Comparison of ENCODE assay signal across 10 cellular contexts in genomic region chr16:89993971-89994370, GRCh38. TPM values are rescaled to one million over a fixed set of nuclear protein-coding genes. Genes with fewer than 3 reads are reported as not detected.
DNase-seq lines count a peak whose midpoint lies in the region; ATAC-seq, FAIRE-seq and TF ChIP-seq lines count a peak whose summit lies in the region.
"Had no signal": no experiment of that assay in that cellular context is flagged by ENCODE, and none has a peak within 500 bp of the region (broad histone marks: within the 10 kb centered on the region; RNA-seq: fewer than 3 reads in every experiment).

No MANE protein-coding gene starts in this region.

- H3K27me3 ChIP-seq in cardiac muscle cell (no peaks in the 10 kb centered on the region), astrocyte (ENCODE audit: insufficient read depth, low read length) (no peaks in the 10 kb centered on the region)
- H3K27me3 ChIP-seq: right atrium auricular region had no signal

- peak overlapping the region; percentile 39 for H3K27ac ChIP-seq in cardiac muscle cell
- H3K27ac ChIP-seq in astrocyte (ENCODE audit: low read depth, low read length) = peak overlapping the region; percentile 74

- TF ChIP-seq CTCF in cardiac muscle cell (IDR thresholded peaks at IDR 0.05; ENCODE audit: low read depth, low read length) = no peak
- TF ChIP-seq CTCF in astrocyte (IDR thresholded peaks at IDR 0.05; ENCODE audit: insufficient read depth, low read depth, low read length) = no peak

- no peaks in the 10 kb centered on the region for H3K9me3 ChIP-seq in cardiac muscle cell (ENCODE audit: low read depth)
- peaks cover 29% of the 10 kb centered on the region for H3K9me3 ChIP-seq in astrocyte (ENCODE audit: insufficient read depth, low read depth, low read length)
- H3K9me3 ChIP-seq: right atrium auricular region had no signal

- no peak overlapping the region for H3K9ac ChIP-seq in astrocyte (ENCODE audit: low read length)

- H3K4me3 ChIP-seq in cardiac muscle cell (no peak overlapping the region), astrocyte (ENCODE audit: insufficient read depth, low read depth, low read length) (no peak overlapping the region)
- H3K4me3 ChIP-seq: right atrium auricular region had no signal

- peaks cover 51% of the 10 kb centered on the region for H3K36me3 Mint-ChIP-seq in astrocyte (ENCODE audit: low read depth, unreplicated experiment)
- peaks cover 18% of the 10 kb centered on the region for H3K36me3 Mint-ChIP-seq in natural killer cell treated with Interleukin-12 subunit alpha and Interleukin-12 subunit beta and Interleukin-15 and Interleukin-18, amount 100 ng/mL, for 72 hours
- peaks cover 0 to 13% (median 9%) of the 10 kb centered on the region in 3 donors for H3K36me3 Mint-ChIP-seq in immature natural killer cell

- no peak for FAIRE-seq in astrocyte (lab: Jason Lieb, UNC)

- peaks cover 3% of the 10 kb centered on the region for H3K79me2 ChIP-seq in astrocyte (ENCODE audit: insufficient read depth, low read length)

- H3K9me3 Mint-ChIP-seq in astrocyte (ENCODE audit: unreplicated experiment) = peaks cover 32% of the 10 kb centered on the region
- H3K9me3 Mint-ChIP-seq in natural killer cell treated with Interleukin-12 subunit alpha and Interleukin-12 subunit beta and Interleukin-15 and Interleukin-18, amount 100 ng/mL, for 72 hours = no peaks in the 10 kb centered on the region
- H3K9me3 Mint-ChIP-seq in immature natural killer cell = no peaks in the 10 kb centered on the region

- ATAC-seq in left ventricle myocardium superior (no peak), GM21529 (IDR thresholded peaks at IDR 0.05; ENCODE audit: unreplicated experiment) (no peak), GM21447 (IDR thresholded peaks at IDR 0.05; ENCODE audit: unreplicated experiment) (no peak), GM18867 (IDR thresholded peaks at IDR 0.05; ENCODE audit: unreplicated experiment) (no peak)
- ATAC-seq in natural killer cell treated with Interleukin-12 subunit alpha and Interleukin-12 subunit beta and Interleukin-15 and Interleukin-18, amount 100 ng/mL, for 72 hours = no peak

- peaks cover 11% of the 10 kb centered on the region for H3K36me3 ChIP-seq in cardiac muscle cell
- H3K36me3 ChIP-seq in astrocyte (ENCODE audit: insufficient read depth, low read length) = peaks cover 21% of the 10 kb centered on the region

- H3K4me1 ChIP-seq in cardiac muscle cell (ENCODE audit: low read depth) (no peaks in the 10 kb centered on the region), astrocyte (ENCODE audit: insufficient read depth, low read length) (no peaks in the 10 kb centered on the region)
- H3K4me1 ChIP-seq: right atrium auricular region had no signal

- no peak overlapping the region for H2AFZ ChIP-seq in astrocyte (ENCODE audit: low read depth, low read length)

- DNase-seq in cardiac muscle cell (ENCODE audit: low read depth in 1 of 2, low spot score in 1 of 2) (no peak), left ventricle myocardium superior (no peak), astrocyte (ENCODE audit: low read depth) (no peak), immature natural killer cell (no peak)
- DNase-seq in natural killer cell treated with Interleukin-12 subunit alpha and Interleukin-12 subunit beta and Interleukin-15 and Interleukin-18, amount 100 ng/mL, for 72 hours (ENCODE audit: low spot score) = no peak
- DNase-seq: activated CD8-positive, alpha-beta memory T cell treated with anti-CD3 and anti-CD28 coated beads for 24 hours had no signal

- peaks cover 4% of the 10 kb centered on the region for H3K4me1 Mint-ChIP-seq in astrocyte (ENCODE audit: low read depth, unreplicated experiment)
- H3K4me1 Mint-ChIP-seq in natural killer cell treated with Interleukin-12 subunit alpha and Interleukin-12 subunit beta and Interleukin-15 and Interleukin-18, amount 100 ng/mL, for 72 hours (ENCODE audit: low read depth in 2 of 2) = peaks cover 15 to 21% of the 10 kb centered on the region in 2 donors
- peaks cover 0 to 5% of the 10 kb centered on the region in 2 donors for H3K4me1 Mint-ChIP-seq in immature natural killer cell

- H3K27me3 Mint-ChIP-seq in astrocyte (ENCODE audit: low read depth, unreplicated experiment) = no peaks in the 10 kb centered on the region
- H3K27me3 Mint-ChIP-seq in natural killer cell treated with Interleukin-12 subunit alpha and Interleukin-12 subunit beta and Interleukin-15 and Interleukin-18, amount 100 ng/mL, for 72 hours = no peaks in the 10 kb centered on the region
- peaks cover 13 to 22% (median 21%) of the 10 kb centered on the region in 3 donors for H3K27me3 Mint-ChIP-seq in immature natural killer cell (ENCODE audit: low read depth in 3 of 3)

- H3K4me2 ChIP-seq in astrocyte (ENCODE audit: low read length) = no peak overlapping the region

- H4K20me1 ChIP-seq in astrocyte (ENCODE audit: insufficient read depth, low read length) = peaks cover 34% of the 10 kb centered on the region

- H3K4me3 Mint-ChIP-seq in astrocyte (ENCODE audit: unreplicated experiment) (no peak overlapping the region), immature natural killer cell (no peak overlapping the region)
- H3K4me3 Mint-ChIP-seq in natural killer cell treated with Interleukin-12 subunit alpha and Interleukin-12 subunit beta and Interleukin-15 and Interleukin-18, amount 100 ng/mL, for 72 hours = no peak overlapping the region

- no peak overlapping the region for H3K27ac Mint-ChIP-seq in astrocyte (ENCODE audit: unreplicated experiment)
- H3K27ac Mint-ChIP-seq in natural killer cell treated with Interleukin-12 subunit alpha and Interleukin-12 subunit beta and Interleukin-15 and Interleukin-18, amount 100 ng/mL, for 72 hours = peak overlapping the region; percentile 92 to 97
- peak overlapping the region in 1 of 6 donors; percentile 23 for H3K27ac Mint-ChIP-seq in immature natural killer cell

- intact Hi-C loops in left ventricle myocardium superior (cut with micrococcal nuclease) = no loop called here

RNA-seq across cellular contexts. Expression of gene DBNDD1, which starts 25.3 kb away (rescaled TPM):
- 4.3 and 5.9 TPM in 2 replicates for total RNA-seq in cardiac muscle cell
- polyA plus RNA-seq in cardiac muscle cell = 5.1 and 7.0 TPM in 2 replicates
- 6.3 TPM for total RNA-seq in left ventricle myocardium superior
- total RNA-seq in astrocyte = 18.1 and 24.0 TPM in 2 replicates
- total RNA-seq in natural killer cell treated with Interleukin-12 subunit alpha and Interleukin-12 subunit beta and Interleukin-15 and Interleukin-18, amount 100 ng/mL, for 72 hours = not detected
- polyA plus RNA-seq in immature natural killer cell = not detected

RNA-seq across cellular contexts. Expression of gene DEF8, which starts 45.4 kb away (rescaled TPM):
- total RNA-seq in cardiac muscle cell = 92.0 and 165 TPM in 2 replicates
- 56.3 and 67.8 TPM in 2 replicates for polyA plus RNA-seq in cardiac muscle cell
- total RNA-seq in left ventricle myocardium superior = 53.2 TPM
- total RNA-seq in astrocyte = 70.7 and 78.8 TPM in 2 replicates
- 10 to 100 TPM; 44.2 to 55.5 TPM for total RNA-seq in natural killer cell treated with Interleukin-12 subunit alpha and Interleukin-12 subunit beta and Interleukin-15 and Interleukin-18, amount 100 ng/mL, for 72 hours
- 10 to 100 TPM; 29.6 to 45.7 (median 31.6) TPM for polyA plus RNA-seq in immature natural killer cell
